Comparison of ENCODE assay signal across 2 cellular contexts in the genomic region with DNA sequence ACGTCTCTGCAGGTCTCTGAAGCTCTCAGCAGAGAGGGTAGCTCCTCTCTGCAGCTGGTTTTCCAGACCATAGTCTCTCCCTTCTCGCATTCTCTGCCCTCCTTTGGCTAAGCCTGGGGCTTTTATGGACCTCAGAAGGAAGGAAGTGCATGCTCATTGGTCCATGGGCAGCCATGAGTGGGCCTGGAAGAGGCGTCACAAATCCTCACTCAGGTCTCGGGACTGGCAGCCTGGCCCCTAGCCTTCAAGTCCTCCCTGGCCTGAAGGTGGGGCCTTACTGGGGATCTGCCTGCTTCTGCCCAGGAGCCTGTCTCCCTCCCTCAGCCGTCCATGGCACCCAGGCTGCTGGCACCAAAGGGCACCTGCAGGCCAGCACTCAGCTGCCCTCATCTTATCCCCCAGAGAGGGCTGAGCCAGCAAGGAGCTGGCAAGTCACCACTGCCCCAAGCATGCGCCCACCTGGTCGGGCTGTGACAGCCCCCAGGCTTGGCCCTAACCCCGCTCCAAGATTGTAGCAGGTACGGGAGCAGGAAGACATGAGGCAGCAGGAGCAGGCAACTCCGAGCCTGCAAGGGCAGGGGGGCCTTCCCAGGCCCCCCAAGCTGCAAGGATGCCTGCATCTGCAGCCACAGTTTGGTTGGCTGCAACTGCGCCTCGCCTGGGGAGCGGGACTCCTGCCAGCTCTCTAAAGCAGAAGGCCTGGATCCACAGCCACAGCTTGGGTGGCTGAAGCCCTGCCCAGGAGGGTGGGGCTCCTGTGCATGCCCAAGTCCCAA.
TF ChIP-seq lines count a peak whose summit lies in the region.

No MANE protein-coding gene starts in this region.

TF ChIP-seq in IMR-90, 13 proteins besides CTCF, POLR2A, EP300 and RAD21:
- TF ChIP-seq MXI1 (IDR thresholded peaks at IDR 0.05; ENCODE audit: borderline replicate concordance, low read depth, low read length) = no peak
- TF ChIP-seq FOS (IDR thresholded peaks at IDR 0.05; ENCODE audit: low read depth, low read length) = no peak
- no peak for TF ChIP-seq NFE2L2 (IDR thresholded peaks at IDR 0.05; ENCODE audit: low read depth, low read length)
- TF ChIP-seq, protein P1, sequence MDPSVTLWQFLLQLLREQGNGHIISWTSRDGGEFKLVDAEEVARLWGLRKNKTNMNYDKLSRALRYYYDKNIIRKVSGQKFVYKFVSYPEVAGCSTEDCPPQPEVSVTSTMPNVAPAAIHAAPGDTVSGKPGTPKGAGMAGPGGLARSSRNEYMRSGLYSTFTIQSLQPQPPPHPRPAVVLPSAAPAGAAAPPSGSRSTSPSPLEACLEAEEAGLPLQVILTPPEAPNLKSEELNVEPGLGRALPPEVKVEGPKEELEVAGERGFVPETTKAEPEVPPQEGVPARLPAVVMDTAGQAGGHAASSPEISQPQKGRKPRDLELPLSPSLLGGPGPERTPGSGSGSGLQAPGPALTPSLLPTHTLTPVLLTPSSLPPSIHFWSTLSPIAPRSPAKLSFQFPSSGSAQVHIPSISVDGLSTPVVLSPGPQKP (IDR thresholded peaks at IDR 0.05; ENCODE audit: borderline replicate concordance, low read depth, low read length) = no peak
- TF ChIP-seq, protein P2, sequence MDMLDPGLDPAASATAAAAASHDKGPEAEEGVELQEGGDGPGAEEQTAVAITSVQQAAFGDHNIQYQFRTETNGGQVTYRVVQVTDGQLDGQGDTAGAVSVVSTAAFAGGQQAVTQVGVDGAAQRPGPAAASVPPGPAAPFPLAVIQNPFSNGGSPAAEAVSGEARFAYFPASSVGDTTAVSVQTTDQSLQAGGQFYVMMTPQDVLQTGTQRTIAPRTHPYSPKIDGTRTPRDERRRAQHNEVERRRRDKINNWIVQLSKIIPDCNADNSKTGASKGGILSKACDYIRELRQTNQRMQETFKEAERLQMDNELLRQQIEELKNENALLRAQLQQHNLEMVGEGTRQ (IDR thresholded peaks at IDR 0.05; ENCODE audit: low read depth, low read length) = no peak
- no peak for TF ChIP-seq MAZ (IDR thresholded peaks at IDR 0.05; ENCODE audit: borderline replicate concordance, low read depth, low read length)
- no peak for TF ChIP-seq SMC3 (IDR thresholded peaks at IDR 0.05; ENCODE audit: low read depth, low read length)
- TF ChIP-seq RCOR1 (IDR thresholded peaks at IDR 0.05; ENCODE audit: insufficient replicate concordance, low read length) = no peak
- TF ChIP-seq CHD1 (IDR thresholded peaks at IDR 0.05; ENCODE audit: low read depth, low read length) = no peak
- TF ChIP-seq MAFK (IDR thresholded peaks at IDR 0.05; ENCODE audit: low read depth, low read length) = no peak
- no peak for TF ChIP-seq CEBPB (IDR thresholded peaks at IDR 0.05; ENCODE audit: low read depth, low read length)
- no peak for TF ChIP-seq RFX5 (IDR thresholded peaks at IDR 0.05; ENCODE audit: low read depth, low read length)
- no peak for TF ChIP-seq BHLHE40 (IDR thresholded peaks at IDR 0.05; ENCODE audit: low read depth, low read length)

TF ChIP-seq in K562, 482 proteins besides CTCF, POLR2A, EP300 and RAD21:
- TF ChIP-seq ZNF174 (CRISPR knock-in tag; IDR thresholded peaks at IDR 0.05) = no peak
